In the genomic region with DNA sequence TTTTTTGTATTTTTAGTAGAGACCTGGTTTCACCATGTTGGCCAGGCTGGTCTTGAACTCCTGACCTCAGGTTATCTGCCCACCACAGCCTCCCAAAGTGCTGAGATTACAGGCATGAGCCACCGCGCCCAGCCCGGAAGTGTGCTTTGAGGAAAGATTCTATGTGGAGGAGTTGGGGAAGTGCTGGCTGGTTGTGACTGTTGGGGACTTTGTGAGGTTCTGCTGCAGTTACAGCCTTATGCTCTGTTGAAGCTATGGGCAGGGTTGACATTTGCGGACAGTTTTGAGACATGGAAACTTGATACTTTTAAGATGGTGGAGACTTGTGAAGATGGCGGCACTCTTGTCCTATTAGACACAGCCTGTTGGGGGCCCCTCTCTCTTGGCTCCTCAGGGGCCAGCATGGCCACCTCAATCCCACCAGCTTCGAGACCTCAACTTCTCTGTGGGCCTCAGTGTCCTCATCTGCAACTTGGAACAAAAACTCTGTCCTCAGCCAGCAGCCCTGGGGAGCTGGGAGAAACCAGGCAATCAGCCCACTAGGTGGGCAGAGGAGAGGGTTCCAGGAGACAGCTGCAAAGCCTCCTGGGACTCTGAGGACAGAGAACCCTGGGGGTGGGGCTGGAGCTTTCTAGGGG, we compare ENCODE assay signal across 11 cellular contexts. TPM values are rescaled to one million over a fixed set of nuclear protein-coding genes. Genes with fewer than 3 reads are reported as not detected.
DNase-seq lines count a peak whose midpoint lies in the region; FAIRE-seq and TF ChIP-seq lines count a peak whose summit lies in the region.
"Had no signal": no experiment of that assay in that cellular context is flagged by ENCODE, and none has a peak within 500 bp of the region (broad histone marks: within the 10 kb centered on the region; RNA-seq: fewer than 3 reads in every experiment).

No MANE protein-coding gene starts in this region.

- TF ChIP-seq POLR2A in thyroid gland (IDR thresholded peaks at IDR 0.05): no peak

- H3K4me1 ChIP-seq in HUES48 (ENCODE audit: control insufficient read depth, insufficient read depth, low read length) (peaks cover 33% of the 10 kb centered on the region), astrocyte (ENCODE audit: insufficient read depth, low read length) (peaks cover 18% of the 10 kb centered on the region), thyroid gland (peaks cover 9 to 18% of the 10 kb centered on the region in 2 donors)

- FAIRE-seq in astrocyte (lab: Jason Lieb, UNC) (no peak), RCC 7860 (lab: Jason Lieb, UNC) (no peak)

- H4K20me1 ChIP-seq in astrocyte (ENCODE audit: insufficient read depth, low read length): no peaks in the 10 kb centered on the region

- peaks cover 10% of the 10 kb centered on the region for H3K27me3 Mint-ChIP-seq in astrocyte (ENCODE audit: low read depth, unreplicated experiment)
- H3K27me3 Mint-ChIP-seq in mesothelial cell of epicardium (ENCODE audit: low read depth): no peaks in the 10 kb centered on the region

- DNase-seq in astrocyte (ENCODE audit: low read depth) (no peak), mesothelial cell of epicardium (ENCODE audit: low spot score in 2 of 2, unreplicated experiment in 2 of 2) (no peak), RCC 7860 (ENCODE audit: low spot score) (no peak), thyroid gland (no peak), COR-L47 (lab: John Stamatoyannopoulos, UW) (no peak), NCI-H1048 (lab: John Stamatoyannopoulos, UW) (no peak)
- DNase-seq: activated effector memory CD4-positive, alpha-beta T cell treated with anti-CD3 and anti-CD28 coated beads, Interleukin-2, amount 50 U/mL, for 16 hours; NCI-H146 had no signal

- H3K9me3 Mint-ChIP-seq in astrocyte (ENCODE audit: unreplicated experiment) (no peaks in the 10 kb centered on the region), mesothelial cell of epicardium (no peaks in the 10 kb centered on the region)

- intact Hi-C loops in thyroid gland (cut with DNase I): no loop called here

- H3K4me3 Mint-ChIP-seq in astrocyte (ENCODE audit: unreplicated experiment): no peak overlapping the region
- peak overlapping the region; percentile 69 for H3K4me3 Mint-ChIP-seq in mesothelial cell of epicardium

- peaks cover 44% of the 10 kb centered on the region for H3K27me3 ChIP-seq in HUES48 (ENCODE audit: control insufficient read depth, insufficient read depth, low read length)
- no peaks in the 10 kb centered on the region for H3K27me3 ChIP-seq in astrocyte (ENCODE audit: insufficient read depth, low read length)
- no peaks in the 10 kb centered on the region for H3K27me3 ChIP-seq in thyroid gland
- H3K27me3 ChIP-seq: SJSA1 had no signal

- H3K4me1 Mint-ChIP-seq in astrocyte (ENCODE audit: low read depth, unreplicated experiment) (peaks cover 17% of the 10 kb centered on the region), mesothelial cell of epicardium (peaks cover 56% of the 10 kb centered on the region)

- no peaks in the 10 kb centered on the region for H3K79me2 ChIP-seq in astrocyte (ENCODE audit: insufficient read depth, low read length)

- H3K36me3 Mint-ChIP-seq in astrocyte (ENCODE audit: low read depth, unreplicated experiment) (no peaks in the 10 kb centered on the region), mesothelial cell of epicardium (no peaks in the 10 kb centered on the region)

- peak overlapping the region; percentile 89 for H3K4me2 ChIP-seq in astrocyte (ENCODE audit: low read length)

- H3K27ac ChIP-seq in 22Rv1 (peak overlapping the region; percentile 88), HUES48 (ENCODE audit: low read depth, low read length) (no peak overlapping the region), astrocyte (ENCODE audit: low read depth, low read length) (no peak overlapping the region), thyroid gland (peak overlapping the region in 1 of 3 donors; percentile 83)
- H3K27ac ChIP-seq: SJSA1 had no signal

- H3K36me3 ChIP-seq in HUES48 (ENCODE audit: control insufficient read depth, insufficient read depth, low read length) (no peaks in the 10 kb centered on the region), astrocyte (ENCODE audit: insufficient read depth, low read length) (no peaks in the 10 kb centered on the region), thyroid gland (no peaks in the 10 kb centered on the region)
- H3K36me3 ChIP-seq: SJSA1 had no signal

- H3K9ac ChIP-seq in HUES48 (ENCODE audit: low read depth, low read length): no peak overlapping the region
- H3K9ac ChIP-seq in astrocyte (ENCODE audit: low read length): no peak overlapping the region

- no peak overlapping the region for H2AFZ ChIP-seq in astrocyte (ENCODE audit: low read depth, low read length)

- H3K9me3 ChIP-seq in HUES48 (ENCODE audit: control insufficient read depth, insufficient read depth, low read length) (no peaks in the 10 kb centered on the region), astrocyte (ENCODE audit: insufficient read depth, low read depth, low read length) (no peaks in the 10 kb centered on the region), thyroid gland (no peaks in the 10 kb centered on the region)
- H3K9me3 ChIP-seq: SJSA1 had no signal

- TF ChIP-seq CTCF in 22Rv1 (IDR thresholded peaks at IDR 0.05) (no peak), astrocyte (IDR thresholded peaks at IDR 0.05; ENCODE audit: insufficient read depth, low read depth, low read length) (no peak), mesothelial cell of epicardium (IDR thresholded peaks at IDR 0.05; ENCODE audit: unreplicated experiment) (no peak), thyroid gland (IDR thresholded peaks at IDR 0.05) (no peak)

- H3K4me3 ChIP-seq in HUES48 (ENCODE audit: low read depth, low read length) (peak overlapping the region; percentile 87), astrocyte (ENCODE audit: insufficient read depth, low read depth, low read length) (no peak overlapping the region), thyroid gland (replicated peaks in 1 of 3) (no peak overlapping the region)
- H3K4me3 ChIP-seq: SJSA1 had no signal

- peak overlapping the region; percentile 47 for H3K27ac Mint-ChIP-seq in astrocyte (ENCODE audit: unreplicated experiment)
- peak overlapping the region; percentile 90 for H3K27ac Mint-ChIP-seq in mesothelial cell of epicardium

- WGBS in thyroid gland, 2 donors: 84 to 90% methylated on average over 5 to 6 of the region's 6 CpGs

RNA-seq across cellular contexts. Expression of a gene that starts 24.9 kb away (rescaled TPM):
- total RNA-seq in astrocyte (0.41 TPM in 1 of 2 replicates, not detected in the other), mesothelial cell of epicardium (0.23 to 0.87 TPM (median 0.69 TPM) in 3 replicates), thyroid gland (not detected)
- total RNA-seq: SJSA1 had no signal

RNA-seq across cellular contexts. Expression of a gene that starts 29.9 kb away (rescaled TPM):
- 54.0 and 55.1 TPM in 2 replicates for total RNA-seq in astrocyte
- 30.7 to 33.3 TPM (median 33.0 TPM) in 3 replicates for total RNA-seq in mesothelial cell of epicardium
- total RNA-seq in thyroid gland: 10 to 100 TPM; 19.6 to 28.4 (median 22.6) TPM

RNA-seq across cellular contexts. Expression of a gene that starts 45.9 kb away (rescaled TPM):
- total RNA-seq in astrocyte: 21.7 and 24.3 TPM in 2 replicates
- 24.5 to 26.2 TPM (median 24.6 TPM) in 3 replicates for total RNA-seq in mesothelial cell of epicardium
- 10 to 100 TPM; 21.7 to 29.2 (median 24.0) TPM for total RNA-seq in thyroid gland
